13 cellular contexts compared by ENCODE assay signal in the genomic region with DNA sequence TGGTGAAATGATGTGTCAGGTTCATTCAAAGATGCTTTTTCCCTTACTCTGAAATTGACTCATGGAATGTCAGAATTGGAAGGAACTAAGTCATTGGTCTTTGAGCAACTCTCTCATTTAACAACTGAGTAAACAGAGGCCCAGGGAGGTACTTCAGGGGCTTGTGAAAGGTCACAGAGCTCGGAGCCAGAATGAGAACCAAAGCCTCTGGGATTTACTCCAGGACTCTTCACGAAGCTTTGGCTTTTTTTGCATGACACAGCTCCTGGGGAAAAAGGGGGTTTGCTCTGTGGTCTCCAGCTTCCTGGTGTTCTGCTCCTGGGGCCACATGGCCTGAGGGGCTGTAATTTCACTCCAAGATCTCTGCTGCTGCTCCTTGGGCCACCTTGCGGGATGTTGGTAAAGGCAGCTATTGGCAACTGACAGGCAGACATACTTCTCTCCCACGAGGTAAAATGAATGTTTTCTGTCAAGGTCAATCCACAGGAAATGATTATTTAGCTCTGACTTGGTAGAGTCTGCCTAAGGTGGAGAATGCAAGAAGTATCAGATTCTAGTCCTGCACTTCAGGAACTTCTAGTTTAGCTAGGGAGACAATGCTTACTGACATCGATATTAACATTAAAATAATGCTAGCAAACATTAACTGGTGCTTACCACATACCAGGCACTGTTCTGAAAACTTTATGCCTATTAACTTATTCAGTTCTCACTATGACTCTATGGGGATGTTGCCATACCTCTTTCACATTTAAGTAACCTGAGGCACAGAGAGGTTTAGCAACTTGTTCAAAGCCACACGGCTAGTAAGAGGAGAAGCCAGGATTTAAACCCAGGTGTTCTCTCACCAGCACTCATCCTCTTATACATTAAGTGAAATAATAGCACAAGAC. TPM values are rescaled to one million over a fixed set of nuclear protein-coding genes. Genes with fewer than 3 reads are reported as not detected.
DNase-seq lines count a peak whose midpoint lies in the region; ATAC-seq, FAIRE-seq and TF ChIP-seq lines count a peak whose summit lies in the region.
"Had no signal": no experiment of that assay in that cellular context is flagged by ENCODE, and none has a peak within 500 bp of the region (broad histone marks: within the 10 kb centered on the region; RNA-seq: fewer than 3 reads in every experiment).

No MANE protein-coding gene starts in this region.

- H4K20me1 ChIP-seq in GM23338 (replicated peaks; ENCODE audit: insufficient read depth) (no peaks in the 10 kb centered on the region), fibroblast of lung (ENCODE audit: control insufficient read depth, extremely low read depth, insufficient read depth, low read length) (no peaks in the 10 kb centered on the region)

- peak; percentile 61 for ATAC-seq in GM23338
- ATAC-seq in HG03460 (IDR thresholded peaks at IDR 0.05; ENCODE audit: unreplicated experiment), result peak; percentile 70
- ATAC-seq in omental fat pad (ENCODE audit: low FRiP score), result no peak
- ATAC-seq: activated naive CD4-positive, alpha-beta T cell treated with anti-CD3 and anti-CD28 coated beads, Interleukin-2, amount 50 U/mL, for 72 hours; effector memory CD8-positive, alpha-beta T cell had no signal

- H3K9me2 ChIP-seq in GM23338 (ENCODE audit: insufficient read depth), result no peaks in the 10 kb centered on the region; the same call in 1 of the 2 replicates

- H3K4me1 ChIP-seq in GM23338 (ENCODE audit: insufficient read depth) (peaks cover 16% of the 10 kb centered on the region), fibroblast of lung (ENCODE audit: control insufficient read depth, extremely low read depth, insufficient read depth, low read length) (peaks cover 5% of the 10 kb centered on the region)
- H3K4me1 ChIP-seq: SJSA1 had no signal

- no peaks in the 10 kb centered on the region for H3K79me2 ChIP-seq in GM23338 (replicated peaks; ENCODE audit: insufficient read depth)
- H3K79me2 ChIP-seq in fibroblast of lung (ENCODE audit: control insufficient read depth, insufficient read depth, low read length), result no peaks in the 10 kb centered on the region

- H3K4me2 ChIP-seq in GM23338, result peak overlapping the region; percentile 57
- H3K4me2 ChIP-seq in fibroblast of lung (ENCODE audit: extremely low read depth, insufficient read depth, low read length), result no peak overlapping the region

- peaks cover 46% of the 10 kb centered on the region for H3K4me1 Mint-ChIP-seq in GM23338

- no peak overlapping the region for H3K4me3 Mint-ChIP-seq in GM23338
- H3K4me3 Mint-ChIP-seq: effector memory CD8-positive, alpha-beta T cell had no signal

- no peak overlapping the region for H3K27ac Mint-ChIP-seq in GM23338
- H3K27ac Mint-ChIP-seq: effector memory CD8-positive, alpha-beta T cell had no signal

- H3K27me3 Mint-ChIP-seq in GM23338 (ENCODE audit: insufficient read depth, low read depth, poor library complexity), result peaks cover 19% of the 10 kb centered on the region

- TF ChIP-seq CTCF in GM23338 (conservative IDR thresholded peaks at IDR 0.05; ENCODE audit: low read depth in 2 of 2) (no peak), fibroblast of lung (conservative IDR thresholded peaks at IDR 0.05 in 1 of 2, IDR thresholded peaks at IDR 0.05 in 1 of 2; ENCODE audit: low read depth in 1 of 2, low read length in 2 of 2) (no peak), omental fat pad (IDR thresholded peaks at IDR 0.05) (no peak)

- H3K4me3 ChIP-seq in GM23338 (no peak overlapping the region), fibroblast of lung (replicated peaks in 1 of 4; ENCODE audit: control extremely low read depth in 1 of 4, insufficient read depth in 1 of 4, low read depth in 3 of 4, low read length in 4 of 4) (no peak overlapping the region)
- H3K4me3 ChIP-seq: SJSA1 had no signal

- H3K36me3 ChIP-seq in GM23338 (ENCODE audit: insufficient read depth), result no peaks in the 10 kb centered on the region
- no peaks in the 10 kb centered on the region for H3K36me3 ChIP-seq in fibroblast of lung (ENCODE audit: control insufficient read depth, insufficient read depth, low read length)
- H3K36me3 ChIP-seq: SJSA1 had no signal

- no peaks in the 10 kb centered on the region for H3K9me3 ChIP-seq in fibroblast of lung (ENCODE audit: control insufficient read depth, insufficient read depth, low read depth, low read length)
- H3K9me3 ChIP-seq: SJSA1 had no signal

- no peaks in the 10 kb centered on the region for H3K27me3 ChIP-seq in GM23338 (ENCODE audit: insufficient read depth)
- H3K27me3 ChIP-seq in fibroblast of lung (ENCODE audit: control insufficient read depth, insufficient read depth, low read length), result no peaks in the 10 kb centered on the region
- H3K27me3 ChIP-seq: SJSA1 had no signal

- H3K36me3 Mint-ChIP-seq in GM23338 (ENCODE audit: low read depth), result no peaks in the 10 kb centered on the region
- H3K36me3 Mint-ChIP-seq: activated naive CD4-positive, alpha-beta T cell treated with anti-CD3 and anti-CD28 coated beads, Interleukin-2, amount 50 U/mL, for 72 hours had no signal

- in situ Hi-C loops in ACHN (cut with HindIII; ENCODE audit: low pct_ligation_motif_present, low pct_unique_long_range_greater_than_20kb, low sequenced_read_pairs), result no loop called here

- peak overlapping the region; percentile 61 for H2AFZ ChIP-seq in GM23338
- H2AFZ ChIP-seq in fibroblast of lung (ENCODE audit: low read length), result no peak overlapping the region

- peak; percentile 77 for FAIRE-seq in GM18507 (lab: Jason Lieb, UNC)
- FAIRE-seq: A204.1 had no signal

- DNase-seq in GM18507 (ENCODE audit: extremely low spot score, insufficient read length, low read depth) (no peak), GM23338 (ENCODE audit: low spot score) (no peak), fibroblast of lung (ENCODE audit: low read depth in 2 of 2) (peak; percentile 65 to 81), ACHN (no peak), omental fat pad (ENCODE audit: low spot score) (no peak)
- DNase-seq in activated CD4-positive, CD25-positive, alpha-beta regulatory T cell treated with anti-CD3 and anti-CD28 coated beads, Interleukin-2, amount 50 U/mL, for 72 hours, result no peak
- DNase-seq in stimulated activated CD4-positive, alpha-beta T cell treated with anti-CD3 and anti-CD28 coated beads, Interleukin-2, amount 100 ng/mL, for 24 hours, result no peak
- DNase-seq: effector memory CD8-positive, alpha-beta T cell; Kasumi-1 had no signal

- no peaks in the 10 kb centered on the region for H3K9me3 Mint-ChIP-seq in GM23338
- H3K9me3 Mint-ChIP-seq: activated naive CD4-positive, alpha-beta T cell treated with anti-CD3 and anti-CD28 coated beads, Interleukin-2, amount 50 U/mL, for 72 hours; effector memory CD8-positive, alpha-beta T cell had no signal

- no peaks in the 10 kb centered on the region for H3F3A ChIP-seq in GM23338 (replicated peaks; ENCODE audit: low read depth)

- no peak overlapping the region for H3K9ac ChIP-seq in fibroblast of lung (ENCODE audit: insufficient read depth, low read length)

- H3K27ac ChIP-seq in GM23338 (ENCODE audit: low read depth) (no peak overlapping the region), fibroblast of lung (ENCODE audit: insufficient read depth, low read length) (no peak overlapping the region)
- H3K27ac ChIP-seq: SJSA1 had no signal

TF ChIP-seq in GM23338, 12 proteins besides CTCF, POLR2A, EP300 and RAD21 (continues in another document):
- no peak for TF ChIP-seq NANOG (IDR thresholded peaks at IDR 0.05; ENCODE audit: borderline replicate concordance)

RNA-seq across cellular contexts. Expression of a gene that starts 16.1 kb away (rescaled TPM):
- 0.43 and 0.83 TPM in 2 replicates for total RNA-seq in GM23338 (2014; rRNA removed; shearing (Covaris generic))
- polyA plus RNA-seq in GM23338 (2016; fragmentation: Nextera tagmentation; extraction: Ambion mirVana) (0.35 and 0.42 TPM in 2 replicates), fibroblast of lung (1.5 and 2.2 TPM in 2 replicates)
- total RNA-seq in fibroblast of lung (0.33 and 1.0 TPM in 2 replicates), omental fat pad (1 to 10 TPM in 2 of 4 donors, under 1 TPM in 2; 0.19 to 2.7 (median 0.82) TPM)
- 1.2 and 3.7 TPM in 2 replicates for polyA plus RNA-seq in fibroblast of lung (2012)
- polyA minus RNA-seq in fibroblast of lung (ENCODE audit: low replicate concordance), result 4.9 and 7.3 TPM in 2 replicates
- total RNA-seq: SJSA1 had no signal

Comparison
In these comparisons a context has a peak if more than half of its experiments do, and no peak if none do; other contexts are left out.
1. DNase-seq: peak in fibroblast of lung (2 of 2); none in GM18507 (single experiment), GM23338 (single experiment), ACHN (single experiment), omental fat pad (single experiment), activated CD4-positive, CD25-positive, alpha-beta regulatory T cell treated with anti-CD3 and anti-CD28 coated beads, Interleukin-2, amount 50 U/mL, for 72 hours (single experiment) and stimulated activated CD4-positive, alpha-beta T cell treated with anti-CD3 and anti-CD28 coated beads, Interleukin-2, amount 100 ng/mL, for 24 hours (0 of 2).